8 cellular contexts compared by ENCODE assay signal in the genomic region with DNA sequence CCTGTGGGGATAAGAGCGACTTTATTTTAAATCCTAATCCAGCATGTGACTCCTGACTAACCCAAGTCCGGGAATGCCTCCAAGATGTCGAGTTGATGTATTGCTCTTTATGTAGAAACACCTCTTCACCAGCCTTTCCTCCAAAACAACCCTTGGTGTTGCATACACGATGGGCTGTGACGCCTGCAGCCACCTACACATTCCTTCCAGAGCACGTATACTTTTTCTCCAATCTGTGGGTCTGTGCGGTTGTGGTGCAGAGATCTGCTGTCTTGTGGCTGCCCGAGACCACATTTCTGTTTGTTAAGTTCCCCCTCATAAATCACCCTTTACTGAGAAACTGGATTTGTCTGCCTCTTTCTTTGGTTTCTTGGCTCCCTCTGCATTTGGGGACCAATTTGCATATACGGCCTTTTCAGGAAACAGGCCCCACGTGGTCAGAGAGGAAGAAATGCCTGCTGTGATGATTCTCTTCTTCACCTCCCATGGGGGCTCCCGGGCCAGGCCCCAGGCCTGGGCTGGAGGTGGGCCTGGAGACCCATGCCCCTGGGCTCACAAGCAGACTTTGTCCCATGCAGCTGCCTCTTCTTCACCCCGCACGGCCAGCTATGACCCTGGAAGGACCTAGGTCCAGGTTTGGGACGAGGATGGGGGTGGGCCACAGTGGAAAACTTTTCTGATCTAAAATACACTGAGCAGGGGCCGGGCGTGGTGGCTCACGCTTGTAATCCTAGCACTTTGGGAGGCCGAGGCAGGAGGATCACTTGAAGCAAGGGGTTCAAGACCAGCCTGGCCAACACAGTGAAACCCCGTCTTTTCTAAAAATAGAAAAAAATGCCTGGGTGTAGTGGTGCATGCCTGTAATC. TPM values are rescaled to one million over a fixed set of nuclear protein-coding genes. Genes with fewer than 3 reads are reported as not detected.
DNase-seq lines count a peak whose midpoint lies in the region; ATAC-seq and TF ChIP-seq lines count a peak whose summit lies in the region.

No MANE protein-coding gene starts in this region.

- H3K27me3 ChIP-seq in esophagus muscularis mucosa = no peaks in the 10 kb centered on the region

- ATAC-seq in Right ventricle myocardium inferior (no peak), Right ventricle myocardium superior (ENCODE audit: poor library complexity) (no peak), HG03460 (IDR thresholded peaks at IDR 0.05; ENCODE audit: unreplicated experiment) (peak; percentile 58)

- TF ChIP-seq POLR2A in esophagus muscularis mucosa (IDR thresholded peaks at IDR 0.05; ENCODE audit: low read depth) = no peak

- no peaks in the 10 kb centered on the region for H3K9me3 ChIP-seq in esophagus muscularis mucosa

- intact Hi-C loops in Right ventricle myocardium inferior (cut with DNase I) = no loop called here
- intact Hi-C loops in Right ventricle myocardium superior (cut with DNase I) = no loop called here
- intact Hi-C loops in esophagus muscularis mucosa (cut with DNase I) = no loop called here

- no peak overlapping the region for H3K4me3 ChIP-seq in esophagus muscularis mucosa

- 27% methylated on average over 16 of the region's 19 CpGs for WGBS in esophagus muscularis mucosa

- DNase-seq in Right ventricle myocardium inferior (ENCODE audit: missing footprints) (peak; percentile 53), Right ventricle myocardium superior (no peak), esophagus muscularis mucosa (ENCODE audit: extremely low spot score) (peak; percentile 96), renal cortical epithelial cell (ENCODE audit: low read depth) (peak; percentile 95), SIG-M5 treated with dmso at 0.1 percent for 504 hours (lab: John Stamatoyannopoulos, UW; ENCODE audit: unreplicated experiment) (no peak)
- peak; percentile 81 to 87 for DNase-seq in activated CD4-positive, alpha-beta T cell treated with anti-CD3 and anti-CD28 coated beads, Interleukin-2, amount 50 U/mL, for 48 hours
- DNase-seq in activated CD4-positive, CD25-positive, alpha-beta regulatory T cell (lab: John Stamatoyannopoulos, UW) = no peak

- TF ChIP-seq EP300 in esophagus muscularis mucosa (IDR thresholded peaks at IDR 0.05) = no peak

- H3K4me1 ChIP-seq in esophagus muscularis mucosa = peaks cover 14 to 60% (median 55%) of the 10 kb centered on the region in 4 donors

- no peak for TF ChIP-seq CTCF in esophagus muscularis mucosa (IDR thresholded peaks at IDR 0.05)

- H3K27ac ChIP-seq in esophagus muscularis mucosa (replicated peaks in 1 of 4) = peak overlapping the region; percentile 80 to 87 (median 86)

- no peaks in the 10 kb centered on the region for H3K36me3 ChIP-seq in esophagus muscularis mucosa

RNA-seq across cellular contexts. Expression of a gene that starts 21.4 kb away (rescaled TPM):
- 8.0 TPM for total RNA-seq in Right ventricle myocardium inferior
- 6.2 TPM for total RNA-seq in Right ventricle myocardium superior
- 10 to 100 TPM; 37.8 to 71.3 (median 50.9) TPM for total RNA-seq in esophagus muscularis mucosa
- total RNA-seq in renal cortical epithelial cell = 20.0 and 27.2 TPM in 2 replicates

Comparison
In these comparisons a context has a peak if more than half of its experiments do, and no peak if none do; other contexts are left out.
1. DNase-seq: peak in Right ventricle myocardium inferior (single experiment), activated CD4-positive, alpha-beta T cell treated with anti-CD3 and anti-CD28 coated beads, Interleukin-2, amount 50 U/mL, for 48 hours (2 of 2), esophagus muscularis mucosa (single experiment) and renal cortical epithelial cell (single experiment); none in Right ventricle myocardium superior (single experiment), SIG-M5 treated with dmso at 0.1 percent for 504 hours (single experiment) and activated CD4-positive, CD25-positive, alpha-beta regulatory T cell (0 of 4).